In the genomic region with DNA sequence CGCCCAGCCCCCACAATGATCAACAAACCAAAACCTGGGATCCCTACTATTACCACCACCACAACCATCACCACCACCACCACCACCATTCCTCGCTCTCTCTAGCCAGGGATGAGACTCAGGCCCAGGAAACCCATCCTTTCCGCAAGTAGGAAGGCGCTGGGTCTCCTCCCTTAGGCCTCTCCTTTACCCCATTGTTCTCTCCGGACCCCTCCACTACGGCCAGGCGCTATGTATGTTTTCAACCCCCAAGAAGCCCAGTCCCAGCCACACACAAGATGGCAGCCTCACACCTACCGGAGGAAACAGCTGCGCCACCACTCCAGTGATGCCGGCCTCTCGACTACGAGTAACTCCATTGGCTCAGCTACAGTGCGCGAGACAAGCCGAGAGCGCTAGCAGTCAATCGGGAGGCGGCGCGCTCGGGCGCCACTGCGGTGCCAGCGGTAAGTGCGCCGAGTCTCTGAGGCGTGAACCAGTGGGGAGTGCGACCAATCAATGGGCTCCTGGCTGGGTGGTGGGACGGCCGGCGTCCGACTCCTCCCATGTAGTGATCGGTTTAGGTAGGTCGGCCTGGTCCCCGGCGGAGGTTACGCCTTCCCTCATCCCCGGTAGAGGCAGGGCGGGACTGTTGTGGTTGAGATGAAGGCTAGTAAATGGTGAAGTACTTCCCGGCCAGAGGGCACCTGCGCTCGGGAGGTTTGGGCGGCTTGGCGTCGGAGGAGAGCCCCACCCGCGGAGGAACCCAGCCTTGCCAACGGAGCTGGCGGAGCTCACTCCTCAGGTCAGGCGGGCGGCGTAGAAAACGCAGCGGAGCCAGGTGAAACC, we compare ENCODE assay signal across 1 cellular context.
A peak's percentile ranks its signal among the peaks of the same experiment; 100 is the strongest.
TF ChIP-seq lines count a peak whose summit lies in the region.

A gene (minus strand): TSS at position 376 of the 828 bp plus-strand sequence. CDS start 61,154 bp downstream, outside the sequence.
A gene with protein sequence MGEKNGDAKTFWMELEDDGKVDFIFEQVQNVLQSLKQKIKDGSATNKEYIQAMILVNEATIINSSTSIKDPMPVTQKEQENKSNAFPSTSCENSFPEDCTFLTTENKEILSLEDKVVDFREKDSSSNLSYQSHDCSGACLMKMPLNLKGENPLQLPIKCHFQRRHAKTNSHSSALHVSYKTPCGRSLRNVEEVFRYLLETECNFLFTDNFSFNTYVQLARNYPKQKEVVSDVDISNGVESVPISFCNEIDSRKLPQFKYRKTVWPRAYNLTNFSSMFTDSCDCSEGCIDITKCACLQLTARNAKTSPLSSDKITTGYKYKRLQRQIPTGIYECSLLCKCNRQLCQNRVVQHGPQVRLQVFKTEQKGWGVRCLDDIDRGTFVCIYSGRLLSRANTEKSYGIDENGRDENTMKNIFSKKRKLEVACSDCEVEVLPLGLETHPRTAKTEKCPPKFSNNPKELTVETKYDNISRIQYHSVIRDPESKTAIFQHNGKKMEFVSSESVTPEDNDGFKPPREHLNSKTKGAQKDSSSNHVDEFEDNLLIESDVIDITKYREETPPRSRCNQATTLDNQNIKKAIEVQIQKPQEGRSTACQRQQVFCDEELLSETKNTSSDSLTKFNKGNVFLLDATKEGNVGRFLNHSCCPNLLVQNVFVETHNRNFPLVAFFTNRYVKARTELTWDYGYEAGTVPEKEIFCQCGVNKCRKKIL (plus strand): TSS at position 586 of the 828 bp plus-strand sequence. CDS start 7,620 bp downstream, outside the sequence.

TF ChIP-seq in HepG2, 621 proteins besides CTCF, POLR2A, EP300 and RAD21 (continues in another document):
- TF ChIP-seq, protein P1, sequence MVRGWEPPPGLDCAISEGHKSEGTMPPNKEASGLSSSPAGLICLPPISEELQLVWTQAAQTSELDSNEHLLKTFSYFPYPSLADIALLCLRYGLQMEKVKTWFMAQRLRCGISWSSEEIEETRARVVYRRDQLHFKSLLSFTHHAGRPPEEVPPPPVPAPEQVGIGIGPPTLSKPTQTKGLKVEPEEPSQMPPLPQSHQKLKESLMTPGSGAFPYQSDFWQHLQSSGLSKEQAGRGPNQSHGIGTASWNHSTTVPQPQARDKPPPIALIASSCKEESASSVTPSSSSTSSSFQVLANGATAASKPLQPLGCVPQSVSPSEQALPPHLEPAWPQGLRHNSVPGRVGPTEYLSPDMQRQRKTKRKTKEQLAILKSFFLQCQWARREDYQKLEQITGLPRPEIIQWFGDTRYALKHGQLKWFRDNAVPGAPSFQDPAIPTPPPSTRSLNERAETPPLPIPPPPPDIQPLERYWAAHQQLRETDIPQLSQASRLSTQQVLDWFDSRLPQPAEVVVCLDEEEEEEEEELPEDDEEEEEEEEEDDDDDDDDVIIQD (CRISPR knock-in tag; IDR thresholded peaks at IDR 0.05; ENCODE audit: low read depth) = peak; percentile 98
- TF ChIP-seq ZNF792 (CRISPR knock-in tag; IDR thresholded peaks at IDR 0.05) (peak; percentile 38; the same call in 1 of the 2 replicates), ZNF607 (CRISPR knock-in tag; IDR thresholded peaks at IDR 0.05; ENCODE audit: borderline replicate concordance) (0 out of 2 replicates have a peak, but pooled peaks have one; percentile 45), TGIF2 (CRISPR knock-in tag; IDR thresholded peaks at IDR 0.05) (peak; percentile 41), ZNF343 (CRISPR knock-in tag; IDR thresholded peaks at IDR 0.05) (peak; percentile 92; the same call in 1 of the 2 replicates), ZNF451 (CRISPR knock-in tag; IDR thresholded peaks at IDR 0.05) (0 out of 2 replicates have a peak, but pooled peaks have one; percentile 19), SETDB1 (CRISPR knock-in tag; IDR thresholded peaks at IDR 0.05; ENCODE audit: borderline replicate concordance) (no peak), FOXK1 (CRISPR knock-in tag; IDR thresholded peaks at IDR 0.05; ENCODE audit: borderline replicate concordance, low read depth) (peak; percentile 59; the same call in 1 of the 2 replicates), ZFY (CRISPR knock-in tag; IDR thresholded peaks at IDR 0.05) (peak; percentile 69), RFXANK (CRISPR knock-in tag; IDR thresholded peaks at IDR 0.05) (no peak), DPF2 (CRISPR knock-in tag; IDR thresholded peaks at IDR 0.05; ENCODE audit: borderline replicate concordance, low read depth) (no peak), HOXA9 (CRISPR knock-in tag; IDR thresholded peaks at IDR 0.05; ENCODE audit: borderline replicate concordance) (0 out of 2 replicates have a peak, but pooled peaks have one; percentile 34), HOXA3 (CRISPR knock-in tag; IDR thresholded peaks at IDR 0.05) (peak; percentile 92), ZNF143 (CRISPR knock-in tag; IDR thresholded peaks at IDR 0.05) (peak; percentile 82), SALL1 (CRISPR knock-in tag; IDR thresholded peaks at IDR 0.05) (peak; percentile 56; the same call in 1 of the 2 replicates), ZNF570 (CRISPR knock-in tag; IDR thresholded peaks at IDR 0.05; ENCODE audit: borderline replicate concordance) (no peak), TMF1 (CRISPR knock-in tag; IDR thresholded peaks at IDR 0.05; ENCODE audit: low read depth) (no peak), ZNF747 (CRISPR knock-in tag; IDR thresholded peaks at IDR 0.05; ENCODE audit: borderline replicate concordance) (peak; percentile 73; the same call in 1 of the 2 replicates), YEATS2 (CRISPR knock-in tag; IDR thresholded peaks at IDR 0.05; ENCODE audit: borderline replicate concordance) (peak; percentile 61), FOXC1 (CRISPR knock-in tag; IDR thresholded peaks at IDR 0.05; ENCODE audit: borderline replicate concordance) (no peak; the same call in 1 of the 2 replicates), ZMYM2 (CRISPR knock-in tag; IDR thresholded peaks at IDR 0.05) (no peak), REL (CRISPR knock-in tag; conservative IDR thresholded peaks at IDR 0.05) (peak; percentile 64; the same call in 1 of the 2 replicates), MED8 (CRISPR knock-in tag; IDR thresholded peaks at IDR 0.05; ENCODE audit: insufficient replicate concordance) (no peak), HCFC1 (IDR thresholded peaks at IDR 0.05; ENCODE audit: low read depth, low read length) (peak; percentile 78)
- TF ChIP-seq, protein P2, sequence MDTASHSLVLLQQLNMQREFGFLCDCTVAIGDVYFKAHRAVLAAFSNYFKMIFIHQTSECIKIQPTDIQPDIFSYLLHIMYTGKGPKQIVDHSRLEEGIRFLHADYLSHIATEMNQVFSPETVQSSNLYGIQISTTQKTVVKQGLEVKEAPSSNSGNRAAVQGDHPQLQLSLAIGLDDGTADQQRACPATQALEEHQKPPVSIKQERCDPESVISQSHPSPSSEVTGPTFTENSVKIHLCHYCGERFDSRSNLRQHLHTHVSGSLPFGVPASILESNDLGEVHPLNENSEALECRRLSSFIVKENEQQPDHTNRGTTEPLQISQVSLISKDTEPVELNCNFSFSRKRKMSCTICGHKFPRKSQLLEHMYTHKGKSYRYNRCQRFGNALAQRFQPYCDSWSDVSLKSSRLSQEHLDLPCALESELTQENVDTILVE (CRISPR knock-in tag; IDR thresholded peaks at IDR 0.05) = peak; percentile 91; the same call in 1 of the 2 replicates
- TF ChIP-seq, protein P3, sequence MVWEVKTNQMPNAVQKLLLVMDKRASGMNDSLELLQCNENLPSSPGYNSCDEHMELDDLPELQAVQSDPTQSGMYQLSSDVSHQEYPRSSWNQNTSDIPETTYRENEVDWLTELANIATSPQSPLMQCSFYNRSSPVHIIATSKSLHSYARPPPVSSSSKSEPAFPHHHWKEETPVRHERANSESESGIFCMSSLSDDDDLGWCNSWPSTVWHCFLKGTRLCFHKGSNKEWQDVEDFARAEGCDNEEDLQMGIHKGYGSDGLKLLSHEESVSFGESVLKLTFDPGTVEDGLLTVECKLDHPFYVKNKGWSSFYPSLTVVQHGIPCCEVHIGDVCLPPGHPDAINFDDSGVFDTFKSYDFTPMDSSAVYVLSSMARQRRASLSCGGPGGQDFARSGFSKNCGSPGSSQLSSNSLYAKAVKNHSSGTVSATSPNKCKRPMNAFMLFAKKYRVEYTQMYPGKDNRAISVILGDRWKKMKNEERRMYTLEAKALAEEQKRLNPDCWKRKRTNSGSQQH (CRISPR knock-in tag; IDR thresholded peaks at IDR 0.05; ENCODE audit: low read depth) = peak; percentile 62; the same call in 1 of the 2 replicates
- TF ChIP-seq, protein P4, sequence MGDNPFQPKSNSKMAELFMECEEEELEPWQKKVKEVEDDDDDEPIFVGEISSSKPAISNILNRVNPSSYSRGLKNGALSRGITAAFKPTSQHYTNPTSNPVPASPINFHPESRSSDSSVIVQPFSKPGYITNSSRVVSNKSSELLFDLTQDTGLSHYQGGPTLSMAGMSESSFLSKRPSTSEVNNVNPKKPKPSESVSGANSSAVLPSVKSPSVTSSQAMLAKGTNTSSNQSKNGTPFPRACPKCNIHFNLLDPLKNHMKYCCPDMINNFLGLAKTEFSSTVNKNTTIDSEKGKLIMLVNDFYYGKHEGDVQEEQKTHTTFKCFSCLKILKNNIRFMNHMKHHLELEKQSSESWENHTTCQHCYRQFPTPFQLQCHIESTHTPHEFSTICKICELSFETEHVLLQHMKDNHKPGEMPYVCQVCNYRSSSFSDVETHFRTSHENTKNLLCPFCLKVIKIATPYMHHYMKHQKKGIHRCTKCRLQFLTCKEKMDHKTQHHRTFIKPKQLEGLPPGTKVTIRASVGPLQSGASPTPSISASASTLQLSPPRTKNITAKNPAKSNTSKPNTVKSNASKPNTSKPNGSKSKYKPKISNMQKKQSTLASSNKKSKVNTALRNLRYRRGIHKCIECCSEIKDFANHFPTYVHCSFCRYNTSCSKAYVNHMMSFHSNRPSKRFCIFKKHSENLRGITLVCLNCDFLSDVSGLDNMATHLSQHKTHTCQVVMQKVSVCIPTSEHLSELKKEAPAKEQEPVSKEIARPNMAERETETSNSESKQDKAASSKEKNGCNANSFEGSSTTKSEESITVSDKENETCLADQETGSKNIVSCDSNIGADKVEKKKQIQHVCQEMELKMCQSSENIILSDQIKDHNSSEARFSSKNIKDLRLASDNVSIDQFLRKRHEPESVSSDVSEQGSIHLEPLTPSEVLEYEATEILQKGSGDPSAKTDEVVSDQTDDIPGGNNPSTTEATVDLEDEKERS (CRISPR knock-in tag; IDR thresholded peaks at IDR 0.05) = 0 out of 2 replicates have a peak, but pooled peaks have one; percentile 27
- TF ChIP-seq, protein P5, sequence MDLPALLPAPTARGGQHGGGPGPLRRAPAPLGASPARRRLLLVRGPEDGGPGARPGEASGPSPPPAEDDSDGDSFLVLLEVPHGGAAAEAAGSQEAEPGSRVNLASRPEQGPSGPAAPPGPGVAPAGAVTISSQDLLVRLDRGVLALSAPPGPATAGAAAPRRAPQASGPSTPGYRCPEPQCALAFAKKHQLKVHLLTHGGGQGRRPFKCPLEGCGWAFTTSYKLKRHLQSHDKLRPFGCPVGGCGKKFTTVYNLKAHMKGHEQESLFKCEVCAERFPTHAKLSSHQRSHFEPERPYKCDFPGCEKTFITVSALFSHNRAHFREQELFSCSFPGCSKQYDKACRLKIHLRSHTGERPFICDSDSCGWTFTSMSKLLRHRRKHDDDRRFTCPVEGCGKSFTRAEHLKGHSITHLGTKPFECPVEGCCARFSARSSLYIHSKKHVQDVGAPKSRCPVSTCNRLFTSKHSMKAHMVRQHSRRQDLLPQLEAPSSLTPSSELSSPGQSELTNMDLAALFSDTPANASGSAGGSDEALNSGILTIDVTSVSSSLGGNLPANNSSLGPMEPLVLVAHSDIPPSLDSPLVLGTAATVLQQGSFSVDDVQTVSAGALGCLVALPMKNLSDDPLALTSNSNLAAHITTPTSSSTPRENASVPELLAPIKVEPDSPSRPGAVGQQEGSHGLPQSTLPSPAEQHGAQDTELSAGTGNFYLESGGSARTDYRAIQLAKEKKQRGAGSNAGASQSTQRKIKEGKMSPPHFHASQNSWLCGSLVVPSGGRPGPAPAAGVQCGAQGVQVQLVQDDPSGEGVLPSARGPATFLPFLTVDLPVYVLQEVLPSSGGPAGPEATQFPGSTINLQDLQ (CRISPR knock-in tag; IDR thresholded peaks at IDR 0.05) = no peak
- TF ChIP-seq, protein P6, sequence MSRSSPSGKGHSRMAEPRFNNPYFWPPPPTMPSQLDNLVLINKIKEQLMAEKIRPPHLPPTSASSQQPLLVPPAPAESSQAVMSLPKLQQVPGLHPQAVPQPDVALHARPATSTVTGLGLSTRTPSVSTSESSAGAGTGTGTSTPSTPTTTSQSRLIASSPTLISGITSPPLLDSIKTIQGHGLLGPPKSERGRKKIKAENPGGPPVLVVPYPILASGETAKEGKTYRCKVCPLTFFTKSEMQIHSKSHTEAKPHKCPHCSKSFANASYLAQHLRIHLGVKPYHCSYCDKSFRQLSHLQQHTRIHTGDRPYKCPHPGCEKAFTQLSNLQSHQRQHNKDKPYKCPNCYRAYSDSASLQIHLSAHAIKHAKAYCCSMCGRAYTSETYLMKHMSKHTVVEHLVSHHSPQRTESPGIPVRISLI (CRISPR knock-in tag; IDR thresholded peaks at IDR 0.05; ENCODE audit: borderline replicate concordance) = peak; percentile 69; the same call in 1 of the 2 replicates
- TF ChIP-seq, protein P7, sequence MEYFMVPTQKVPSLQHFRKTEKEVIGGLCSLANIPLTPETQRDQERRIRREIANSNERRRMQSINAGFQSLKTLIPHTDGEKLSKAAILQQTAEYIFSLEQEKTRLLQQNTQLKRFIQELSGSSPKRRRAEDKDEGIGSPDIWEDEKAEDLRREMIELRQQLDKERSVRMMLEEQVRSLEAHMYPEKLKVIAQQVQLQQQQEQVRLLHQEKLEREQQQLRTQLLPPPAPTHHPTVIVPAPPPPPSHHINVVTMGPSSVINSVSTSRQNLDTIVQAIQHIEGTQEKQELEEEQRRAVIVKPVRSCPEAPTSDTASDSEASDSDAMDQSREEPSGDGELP (IDR thresholded peaks at IDR 0.05; ENCODE audit: borderline replicate concordance, low read depth) = peak; percentile 96
- TF ChIP-seq, protein P8, sequence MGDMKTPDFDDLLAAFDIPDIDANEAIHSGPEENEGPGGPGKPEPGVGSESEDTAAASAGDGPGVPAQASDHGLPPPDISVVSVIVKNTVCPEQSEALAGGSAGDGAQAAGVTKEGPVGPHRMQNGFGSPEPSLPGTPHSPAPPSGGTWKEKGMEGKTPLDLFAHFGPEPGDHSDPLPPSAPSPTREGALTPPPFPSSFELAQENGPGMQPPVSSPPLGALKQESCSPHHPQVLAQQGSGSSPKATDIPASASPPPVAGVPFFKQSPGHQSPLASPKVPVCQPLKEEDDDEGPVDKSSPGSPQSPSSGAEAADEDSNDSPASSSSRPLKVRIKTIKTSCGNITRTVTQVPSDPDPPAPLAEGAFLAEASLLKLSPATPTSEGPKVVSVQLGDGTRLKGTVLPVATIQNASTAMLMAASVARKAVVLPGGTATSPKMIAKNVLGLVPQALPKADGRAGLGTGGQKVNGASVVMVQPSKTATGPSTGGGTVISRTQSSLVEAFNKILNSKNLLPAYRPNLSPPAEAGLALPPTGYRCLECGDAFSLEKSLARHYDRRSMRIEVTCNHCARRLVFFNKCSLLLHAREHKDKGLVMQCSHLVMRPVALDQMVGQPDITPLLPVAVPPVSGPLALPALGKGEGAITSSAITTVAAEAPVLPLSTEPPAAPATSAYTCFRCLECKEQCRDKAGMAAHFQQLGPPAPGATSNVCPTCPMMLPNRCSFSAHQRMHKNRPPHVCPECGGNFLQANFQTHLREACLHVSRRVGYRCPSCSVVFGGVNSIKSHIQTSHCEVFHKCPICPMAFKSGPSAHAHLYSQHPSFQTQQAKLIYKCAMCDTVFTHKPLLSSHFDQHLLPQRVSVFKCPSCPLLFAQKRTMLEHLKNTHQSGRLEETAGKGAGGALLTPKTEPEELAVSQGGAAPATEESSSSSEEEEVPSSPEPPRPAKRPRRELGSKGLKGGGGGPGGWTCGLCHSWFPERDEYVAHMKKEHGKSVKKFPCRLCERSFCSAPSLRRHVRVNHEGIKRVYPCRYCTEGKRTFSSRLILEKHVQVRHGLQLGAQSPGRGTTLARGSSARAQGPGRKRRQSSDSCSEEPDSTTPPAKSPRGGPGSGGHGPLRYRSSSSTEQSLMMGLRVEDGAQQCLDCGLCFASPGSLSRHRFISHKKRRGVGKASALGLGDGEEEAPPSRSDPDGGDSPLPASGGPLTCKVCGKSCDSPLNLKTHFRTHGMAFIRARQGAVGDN (CRISPR knock-in tag; IDR thresholded peaks at IDR 0.05) = peak; percentile 96
